ENCODE assay signal across 1 cellular context in genomic region chr6:108848116-108848868, GRCh38.
TF ChIP-seq lines count a peak whose summit lies in the region.

Gene ARMC2, plus strand, starts transcription at chr6:108848422. Its CDS starts 5,846 bp downstream, at chr6:108854268.

TF ChIP-seq in HepG2, 621 proteins besides CTCF, POLR2A, EP300 and RAD21 (continued from another document and continues in another):
- TF ChIP-seq KIAA2018 (CRISPR knock-in tag; IDR thresholded peaks at IDR 0.05; ENCODE audit: borderline replicate concordance) (no peak), ZNF577 (CRISPR knock-in tag; IDR thresholded peaks at IDR 0.05; ENCODE audit: borderline replicate concordance, low read depth) (no peak), MYNN (CRISPR knock-in tag; IDR thresholded peaks at IDR 0.05; ENCODE audit: low read depth) (no peak; the same call in 1 of the 2 replicates), NFE2L2 (IDR thresholded peaks at IDR 0.05; ENCODE audit: low read length) (no peak), JARID2 (CRISPR knock-in tag; IDR thresholded peaks at IDR 0.05; ENCODE audit: insufficient replicate concordance) (peak; percentile 36), ZSCAN20 (CRISPR knock-in tag; IDR thresholded peaks at IDR 0.05; ENCODE audit: borderline replicate concordance) (0 out of 2 replicates have a peak, but pooled peaks have one; percentile 15), ZNF598 (CRISPR knock-in tag; IDR thresholded peaks at IDR 0.05; ENCODE audit: borderline replicate concordance) (peak; percentile 92; the same call in 1 of the 2 replicates), RELA (CRISPR knock-in tag; IDR thresholded peaks at IDR 0.05) (no peak), ARNTL (CRISPR knock-in tag; IDR thresholded peaks at IDR 0.05) (0 out of 2 replicates have a peak, but pooled peaks have one; percentile 32), PHF8 (CRISPR knock-in tag; IDR thresholded peaks at IDR 0.05) (peak; percentile 91), NFYC (CRISPR knock-in tag; IDR thresholded peaks at IDR 0.05) (no peak), TOPORS (CRISPR knock-in tag; IDR thresholded peaks at IDR 0.05) (0 out of 2 replicates have a peak, but pooled peaks have one; percentile 31), STAT5B (CRISPR knock-in tag; IDR thresholded peaks at IDR 0.05) (no peak), MZF1 (CRISPR knock-in tag; IDR thresholded peaks at IDR 0.05; ENCODE audit: borderline replicate concordance) (no peak), JUND (CRISPR knock-in tag; IDR thresholded peaks at IDR 0.05) (no peak), POLR2AphosphoS2 (IDR thresholded peaks at IDR 0.05; ENCODE audit: low read depth, low read length) (no peak), GATAD2A (CRISPR knock-in tag; IDR thresholded peaks at IDR 0.05) (no peak), CENPBD1 (CRISPR knock-in tag; IDR thresholded peaks at IDR 0.05; ENCODE audit: borderline replicate concordance, low read depth) (0 out of 2 replicates have a peak, but pooled peaks have one; percentile 60), GMEB1 (CRISPR knock-in tag; IDR thresholded peaks at IDR 0.05; ENCODE audit: borderline replicate concordance) (peak; percentile 77; the same call in 1 of the 2 replicates), DRAP1 (CRISPR knock-in tag; IDR thresholded peaks at IDR 0.05) (peak; percentile 49; the same call in 1 of the 2 replicates), AHR (CRISPR knock-in tag; IDR thresholded peaks at IDR 0.05) (peak; percentile 28; the same call in 1 of the 2 replicates), ZNF280D (CRISPR knock-in tag; IDR thresholded peaks at IDR 0.05) (no peak), PHF21A (CRISPR knock-in tag; IDR thresholded peaks at IDR 0.05) (peak; percentile 48; the same call in 1 of the 2 replicates), SRSF1 (optimal IDR thresholded peaks at IDR 0.05; ENCODE audit: low read depth, low read length) (peak; percentile 46), ZNF446 (CRISPR knock-in tag; IDR thresholded peaks at IDR 0.05) (peak; percentile 70; the same call in 1 of the 2 replicates), GFI1 (CRISPR knock-in tag; IDR thresholded peaks at IDR 0.05; ENCODE audit: borderline replicate concordance) (peak; percentile 37; the same call in 1 of the 2 replicates), ZHX1 (CRISPR knock-in tag; IDR thresholded peaks at IDR 0.05; ENCODE audit: low read depth) (no peak), MYPOP (CRISPR knock-in tag; IDR thresholded peaks at IDR 0.05) (peak; percentile 68; the same call in 1 of the 2 replicates), ZFX (CRISPR knock-in tag; IDR thresholded peaks at IDR 0.05; ENCODE audit: low read depth) (peak; percentile 97), SNRNP70 (IDR thresholded peaks at IDR 0.05; ENCODE audit: low read depth, low read length) (no peak), ZNF609 (CRISPR knock-in tag; IDR thresholded peaks at IDR 0.05; ENCODE audit: borderline replicate concordance) (no peak), TCF12 (IDR thresholded peaks at IDR 0.05) (no peak), TCF12 (CRISPR knock-in tag; IDR thresholded peaks at IDR 0.05) (no peak), MAFG (CRISPR knock-in tag; IDR thresholded peaks at IDR 0.05) (no peak), ZNF720 (CRISPR knock-in tag; IDR thresholded peaks at IDR 0.05) (no peak), CHCHD3 (CRISPR knock-in tag; IDR thresholded peaks at IDR 0.05) (0 out of 2 replicates have a peak, but pooled peaks have one; percentile 50), ZFP62 (CRISPR knock-in tag; IDR thresholded peaks at IDR 0.05) (no peak)
